8 cellular contexts compared by ENCODE assay signal in the genomic region with DNA sequence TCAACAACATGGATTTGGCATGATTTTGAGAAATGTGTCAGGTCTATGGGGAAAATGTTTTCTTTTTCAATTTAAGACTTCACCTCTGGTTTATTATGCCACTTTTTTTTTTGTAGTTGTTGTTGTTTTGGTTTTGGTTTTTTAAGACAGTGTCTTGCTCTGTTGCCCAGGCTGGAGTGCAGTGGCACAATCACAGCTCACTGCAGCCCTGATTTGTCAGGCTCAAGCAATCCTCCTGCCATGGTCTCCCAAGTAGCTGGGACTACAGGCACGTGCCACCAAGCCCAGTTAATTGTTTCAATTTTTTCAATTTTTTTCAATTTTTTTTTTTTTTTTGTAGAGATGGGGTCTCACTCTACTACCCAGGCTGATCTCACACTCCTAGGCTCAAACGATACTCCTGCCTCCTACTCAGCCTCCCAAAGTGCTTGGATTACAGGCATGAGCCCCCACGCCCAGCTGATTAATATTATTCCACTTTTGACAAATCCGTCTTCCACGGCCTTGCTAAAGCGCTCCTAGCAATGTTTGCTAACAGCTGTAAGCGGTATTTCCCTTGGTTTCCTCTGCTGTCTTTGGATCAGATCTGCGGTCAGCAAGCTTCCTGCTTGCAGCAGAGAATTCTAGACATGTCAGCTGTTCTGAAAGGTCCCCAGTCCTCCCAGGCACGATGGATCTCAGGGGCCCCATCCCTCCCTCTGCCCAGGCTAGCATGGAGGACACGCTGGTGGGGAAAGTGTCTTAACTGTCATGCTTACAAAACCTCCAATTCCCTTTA. TPM values are rescaled to one million over a fixed set of nuclear protein-coding genes. Genes with fewer than 3 reads are reported as not detected.
DNase-seq lines count a peak whose midpoint lies in the region; ATAC-seq and TF ChIP-seq lines count a peak whose summit lies in the region.

No MANE protein-coding gene starts in this region.

- ATAC-seq in heart right ventricle: peak in 7 of 8 donors; percentile 75 to 93 (median 85)
- ATAC-seq in stimulated activated naive B cell treated with anti-CD40 and anti-IgM and Interleukin-4, amounts not matched to agents 10 μg/mL and 1 μg/mL and 100 μg/mL, for 72 hours (replicated peaks): peak; percentile 27 to 62

- WGBS in heart right ventricle, 2 donors: 37 to 44% methylated on average over 10 of the region's 10 CpGs
- WGBS in mammary epithelial cell (ENCODE audit: low coverage, missing lambda C conversion rate): 82% methylated on average over 10 of the region's 10 CpGs

- in situ Hi-C loops in mammary epithelial cell (cut with MboI; ENCODE audit: low sequenced_read_pairs in 2 of 2): no loop called here

- peaks cover 0 to 36% (median 7%) of the 10 kb centered on the region in 9 donors for H3K4me1 ChIP-seq in heart right ventricle
- H3K4me1 ChIP-seq in mammary epithelial cell (ENCODE audit: insufficient read depth, low read length): peaks cover 9% of the 10 kb centered on the region

- H3K4me2 ChIP-seq in mammary epithelial cell (ENCODE audit: insufficient read depth, low read depth, low read length): no peak overlapping the region

- H4K20me1 ChIP-seq in mammary epithelial cell (ENCODE audit: insufficient read depth, low read length): no peaks in the 10 kb centered on the region

- peak overlapping the region in 1 of 10 donors; percentile 5 for H3K4me3 ChIP-seq in heart right ventricle
- no peak overlapping the region for H3K4me3 ChIP-seq in mammary epithelial cell (replicated peaks in 1 of 3; ENCODE audit: insufficient read depth in 1 of 3, low read depth in 2 of 3, low read length in 3 of 3)

- DNase-seq in KG1 (lab: John Stamatoyannopoulos, UW) (peak; percentile 65), heart right ventricle (peak in 1 of 2 donors; percentile 44), germinal center (ENCODE audit: low spot score) (no peak), mammary epithelial cell (no peak), NCI-H146 treated with DMSO at 0.1 percent for 48 hours (lab: John Stamatoyannopoulos, UW; ENCODE audit: unreplicated experiment) (no peak)
- peak; percentile 52 for DNase-seq in activated CD4-positive, alpha-beta memory T cell treated with anti-CD3 and anti-CD28 coated beads, Interleukin-2, amount 10 ng/mL, durations not matched to agents 7 days and 5 days
- no peak for DNase-seq in stimulated activated naive B cell treated with anti-CD40 and anti-IgM and Interleukin-4, amounts not matched to agents 10 μg/mL and 1 μg/mL and 100 μg/mL, for 72 hours
- no peak for DNase-seq in stimulated activated CD4-positive, alpha-beta T cell treated with anti-CD3 and anti-CD28 coated beads, Interleukin-12 subunit alpha, Interleukin-12 subunit beta, amount 100 ng/mL, for 4 hours

- H3K27ac ChIP-seq in heart right ventricle: peak overlapping the region in 9 of 10 donors; percentile 25 to 91 (median 49)
- H3K27ac ChIP-seq in mammary epithelial cell (ENCODE audit: insufficient read depth, low read depth, low read length): no peak overlapping the region

- H3K27me3 ChIP-seq in heart right ventricle (no peaks in the 10 kb centered on the region), mammary epithelial cell (ENCODE audit: insufficient read depth, low read length) (no peaks in the 10 kb centered on the region)

- peak overlapping the region; percentile 34 for H3K4me3 Mint-ChIP-seq in activated CD4-positive, alpha-beta memory T cell treated with anti-CD3 and anti-CD28 coated beads, Interleukin-2, amount 10 ng/mL, durations not matched to agents 7 days and 5 days
- H3K4me3 Mint-ChIP-seq in stimulated activated naive B cell treated with anti-CD40 and anti-IgM and Interleukin-4, amounts not matched to agents 10 μg/mL and 1 μg/mL and 100 μg/mL, for 72 hours: peak overlapping the region; percentile 53 to 54

- CTCF ChIA-PET in activated CD4-positive, alpha-beta memory T cell treated with anti-CD3 and anti-CD28 coated beads, Interleukin-2, amount 10 ng/mL, durations not matched to agents 7 days and 5 days (lab: Charles Lee): interaction anchor here (0.7 to 1.1 kb wide), 4 partner anchors 12 to 49 kb away, joined by 3 to 6 read pairs (median 3); no protein-coding TSS in a partner anchor
- CTCF ChIA-PET in mammary epithelial cell (lab: Charles Lee; ENCODE audit: low non-redundant PET): no interaction called here

- intact Hi-C loops in heart right ventricle (cut with DNase I): no loop called here
- intact Hi-C loops in mammary epithelial cell (cut with micrococcal nuclease): no loop called here

- H3K9me3 ChIP-seq in heart right ventricle: peaks cover 0 to 32% (median 10%) of the 10 kb centered on the region in 11 donors
- H3K9me3 ChIP-seq in mammary epithelial cell (replicated peaks; ENCODE audit: insufficient read depth, low read length): peaks cover 13% of the 10 kb centered on the region

- TF ChIP-seq CTCF in heart right ventricle (IDR thresholded peaks at IDR 0.05): no peak
- no peak for TF ChIP-seq CTCF in mammary epithelial cell (conservative IDR thresholded peaks at IDR 0.05 in 1 of 2, IDR thresholded peaks at IDR 0.05 in 1 of 2; ENCODE audit: extremely low read depth in 1 of 2, insufficient read depth in 1 of 2, low read depth in 1 of 2, low read length in 2 of 2)

- H2AFZ ChIP-seq in mammary epithelial cell (ENCODE audit: low read depth, low read length): no peak overlapping the region

- POLR2A ChIA-PET in activated CD4-positive, alpha-beta memory T cell treated with anti-CD3 and anti-CD28 coated beads, Interleukin-2, amount 10 ng/mL, durations not matched to agents 7 days and 5 days (lab: Charles Lee): interaction anchor here (0.6 to 2.7 kb wide), 6 partner anchors 14 to 267 kb away, joined by 3 to 22 read pairs (median 4); a partner anchor contains a TSS

- peaks cover 31% of the 10 kb centered on the region for H3K9me3 Mint-ChIP-seq in activated CD4-positive, alpha-beta memory T cell treated with anti-CD3 and anti-CD28 coated beads, Interleukin-2, amount 10 ng/mL, durations not matched to agents 7 days and 5 days
- peaks cover 14 to 19% of the 10 kb centered on the region in 2 donors for H3K9me3 Mint-ChIP-seq in stimulated activated naive B cell treated with anti-CD40 and anti-IgM and Interleukin-4, amounts not matched to agents 10 μg/mL and 1 μg/mL and 100 μg/mL, for 72 hours

- H3K79me2 ChIP-seq in mammary epithelial cell (ENCODE audit: insufficient read depth, low read length): no peaks in the 10 kb centered on the region

- H3K36me3 ChIP-seq in heart right ventricle: no peaks in the 10 kb centered on the region
- no peaks in the 10 kb centered on the region for H3K36me3 ChIP-seq in mammary epithelial cell (ENCODE audit: insufficient read depth, low read length)

- H3K9ac ChIP-seq in mammary epithelial cell (ENCODE audit: insufficient read depth, low read length): no peak overlapping the region

- no TSS peak for BruUV-seq in mammary epithelial cell (replicated peaks; lab: Mats Ljungman, UMichigan)

- H3K27ac Mint-ChIP-seq in activated CD4-positive, alpha-beta memory T cell treated with anti-CD3 and anti-CD28 coated beads, Interleukin-2, amount 10 ng/mL, durations not matched to agents 7 days and 5 days: peak overlapping the region; percentile 88
- H3K27ac Mint-ChIP-seq in stimulated activated naive B cell treated with anti-CD40 and anti-IgM and Interleukin-4, amounts not matched to agents 10 μg/mL and 1 μg/mL and 100 μg/mL, for 72 hours: peak overlapping the region; percentile 73

- H3K27me3 Mint-ChIP-seq in activated CD4-positive, alpha-beta memory T cell treated with anti-CD3 and anti-CD28 coated beads, Interleukin-2, amount 10 ng/mL, durations not matched to agents 7 days and 5 days: no peaks in the 10 kb centered on the region
- H3K27me3 Mint-ChIP-seq in stimulated activated naive B cell treated with anti-CD40 and anti-IgM and Interleukin-4, amounts not matched to agents 10 μg/mL and 1 μg/mL and 100 μg/mL, for 72 hours: no peaks in the 10 kb centered on the region

- dilution Hi-C loops in mammary epithelial cell (cut with HindIII; ENCODE audit: low sequenced_read_pairs): no loop called here

- H3K4me1 Mint-ChIP-seq in activated CD4-positive, alpha-beta memory T cell treated with anti-CD3 and anti-CD28 coated beads, Interleukin-2, amount 10 ng/mL, durations not matched to agents 7 days and 5 days: peaks cover 31% of the 10 kb centered on the region
- peaks cover 16 to 22% of the 10 kb centered on the region in 2 donors for H3K4me1 Mint-ChIP-seq in stimulated activated naive B cell treated with anti-CD40 and anti-IgM and Interleukin-4, amounts not matched to agents 10 μg/mL and 1 μg/mL and 100 μg/mL, for 72 hours

- peaks cover 27% of the 10 kb centered on the region for H3K36me3 Mint-ChIP-seq in activated CD4-positive, alpha-beta memory T cell treated with anti-CD3 and anti-CD28 coated beads, Interleukin-2, amount 10 ng/mL, durations not matched to agents 7 days and 5 days (ENCODE audit: low read depth)
- peaks cover 13 to 20% of the 10 kb centered on the region in 2 donors for H3K36me3 Mint-ChIP-seq in stimulated activated naive B cell treated with anti-CD40 and anti-IgM and Interleukin-4, amounts not matched to agents 10 μg/mL and 1 μg/mL and 100 μg/mL, for 72 hours

RNA-seq across cellular contexts. Expression of a gene that starts 7.0 kb away (rescaled TPM):
- total RNA-seq in activated CD4-positive, alpha-beta memory T cell treated with anti-CD3 and anti-CD28 coated beads, Interleukin-2, amount 10 ng/mL, durations not matched to agents 7 days and 5 days: under 1 TPM; 0.35 to 0.80 TPM
- total RNA-seq in heart right ventricle (10 to 100 TPM in 1 of 10 donors, 1 to 10 TPM in 9; 1.0 to 13.3 (median 1.2) TPM), mammary epithelial cell (under 1 TPM in 1 of 2 donors, not detected in 1; 0.33 TPM)
- polyA plus RNA-seq in heart right ventricle (1 to 10 TPM; 1.5 to 3.3 TPM), mammary epithelial cell (2.5 TPM)
- polyA minus RNA-seq in mammary epithelial cell: not detected

RNA-seq across cellular contexts. Expression of a gene that starts 51.3 kb away (rescaled TPM):
- total RNA-seq in activated CD4-positive, alpha-beta memory T cell treated with anti-CD3 and anti-CD28 coated beads, Interleukin-2, amount 10 ng/mL, durations not matched to agents 7 days and 5 days: 1 to 10 TPM; 1.1 to 1.7 TPM
- total RNA-seq in heart right ventricle: 100 to 1,000 TPM in 5 of 10 donors, 10 to 100 TPM in 5; 70.3 to 187 (median 105) TPM
- 10 to 100 TPM; 31.7 to 66.5 TPM for polyA plus RNA-seq in heart right ventricle
- under 1 TPM in 1 of 2 donors, not detected in 1; 0.42 TPM for total RNA-seq in mammary epithelial cell
- polyA plus RNA-seq in mammary epithelial cell: 0.01 TPM
- not detected for polyA minus RNA-seq in mammary epithelial cell

RNA-seq across cellular contexts. Expression of a gene that starts 54.9 kb away (rescaled TPM):
- total RNA-seq in activated CD4-positive, alpha-beta memory T cell treated with anti-CD3 and anti-CD28 coated beads, Interleukin-2, amount 10 ng/mL, durations not matched to agents 7 days and 5 days: 10 to 100 TPM; 34.7 to 35.2 TPM
- 10 to 100 TPM in 3 of 10 donors, 1 to 10 TPM in 7; 5.1 to 11.1 (median 6.5) TPM for total RNA-seq in heart right ventricle
- polyA plus RNA-seq in heart right ventricle: 1 to 10 TPM; 4.8 to 7.2 TPM
- total RNA-seq in mammary epithelial cell: 10 to 100 TPM in 1 of 2 donors, 1 to 10 TPM in 1; 3.8 to 17.7 TPM
- polyA plus RNA-seq in mammary epithelial cell: 5.1 TPM
- 3.4 TPM for polyA minus RNA-seq in mammary epithelial cell

Comparison
In these comparisons a context has a peak if more than half of its experiments do, and no peak if none do; other contexts are left out.
1. DNase-seq: peak in KG1 (single experiment) and activated CD4-positive, alpha-beta memory T cell treated with anti-CD3 and anti-CD28 coated beads, Interleukin-2, amount 10 ng/mL, durations not matched to agents 7 days and 5 days (single experiment); none in stimulated activated naive B cell treated with anti-CD40 and anti-IgM and Interleukin-4, amounts not matched to agents 10 μg/mL and 1 μg/mL and 100 μg/mL, for 72 hours (single experiment), stimulated activated CD4-positive, alpha-beta T cell treated with anti-CD3 and anti-CD28 coated beads, Interleukin-12 subunit alpha, Interleukin-12 subunit beta, amount 100 ng/mL, for 4 hours (single experiment), germinal center (single experiment), mammary epithelial cell (single experiment) and NCI-H146 treated with DMSO at 0.1 percent for 48 hours (single experiment).
2. RNA of a gene that starts 51.3 kb away (total RNA-seq): 70.3 to 187 TPM in heart right ventricle; 1.1 to 1.7 TPM in activated CD4-positive, alpha-beta memory T cell treated with anti-CD3 and anti-CD28 coated beads, Interleukin-2, amount 10 ng/mL, durations not matched to agents 7 days and 5 days and 0.42 TPM in mammary epithelial cell; every median in the first group is over 10 times any median in the second.